Comparison of ENCODE assay signal across 8 cellular contexts in the genomic region with DNA sequence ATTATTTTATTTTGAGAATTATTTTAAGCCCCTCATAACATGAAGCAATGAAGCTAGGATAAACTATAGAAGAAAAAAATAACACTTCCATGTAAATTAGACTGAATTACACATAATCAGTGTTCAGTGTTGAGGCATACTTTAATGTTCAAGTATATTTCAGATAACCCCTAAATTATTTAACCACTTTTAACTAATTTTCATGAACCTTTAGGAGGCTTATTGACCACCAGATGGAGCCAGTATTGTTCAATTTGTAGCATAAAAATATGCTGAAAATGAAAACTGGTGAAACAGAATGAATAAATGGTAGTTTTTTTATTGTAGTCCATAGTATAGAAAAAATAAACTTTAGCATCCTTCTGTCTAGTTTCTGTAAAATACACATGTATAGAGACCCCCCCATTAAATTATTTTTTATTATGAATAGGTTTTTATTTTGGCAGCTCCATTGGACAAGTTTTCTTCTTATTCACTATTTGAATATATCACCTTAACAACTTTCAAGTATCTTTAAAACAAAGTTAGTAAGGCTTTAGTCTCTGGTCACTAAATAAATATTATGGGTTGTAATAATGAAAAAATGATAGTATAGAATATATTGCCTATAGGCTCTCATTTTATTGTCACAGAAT.
A peak's percentile ranks its signal among the peaks of the same experiment; 100 is the strongest.
DNase-seq lines count a peak whose midpoint lies in the region; ATAC-seq and TF ChIP-seq lines count a peak whose summit lies in the region.

No MANE protein-coding gene starts in this region.

- TF ChIP-seq CTCF in left ventricle myocardium inferior (IDR thresholded peaks at IDR 0.05; ENCODE audit: borderline replicate concordance) (peak; percentile 67), uterus (IDR thresholded peaks at IDR 0.05) (peak; percentile 42 to 65 (median 54)), right atrium auricular region (IDR thresholded peaks at IDR 0.05) (peak in 1 of 2 donors; percentile 70)

- H3K27me3 ChIP-seq in left ventricle myocardium inferior (ENCODE audit: low read depth) (no peaks in the 10 kb centered on the region), uterus (no peaks in the 10 kb centered on the region), right atrium auricular region (no peaks in the 10 kb centered on the region)

- H3K36me3 Mint-ChIP-seq in activated naive CD4-positive, alpha-beta T cell treated with anti-CD3 and anti-CD28 coated beads, Interleukin-2, amount 10 ng/mL, durations not matched to agents 7 days and 5 days, result peaks cover 6% of the 10 kb centered on the region

- DNase-seq in left ventricle myocardium inferior (no peak), Right ventricle myocardium superior (no peak), RPMI7951 (ENCODE audit: low read depth) (peak; percentile 42), germinal center (ENCODE audit: low spot score) (peak; percentile 2), uterus (no peak), right atrium auricular region (ENCODE audit: low spot score) (no peak)
- DNase-seq in activated naive CD4-positive, alpha-beta T cell treated with anti-CD3 and anti-CD28 coated beads, Interleukin-2, amount 10 ng/mL, durations not matched to agents 7 days and 5 days, result no peak
- DNase-seq in activated CD4-positive, alpha-beta T cell treated with anti-CD3 and anti-CD28 coated beads, Interleukin-2, amount 50 U/mL, for 1 hour, result no peak

- CTCF ChIA-PET in activated naive CD4-positive, alpha-beta T cell treated with anti-CD3 and anti-CD28 coated beads, Interleukin-2, amount 10 ng/mL, durations not matched to agents 7 days and 5 days (lab: Charles Lee), result interaction anchor here (0.7 to 2.0 kb wide), 3 partner anchors 27 to 524 kb away, joined by 3 to 13 read pairs (median 3); no protein-coding TSS in a partner anchor

- H3K27me3 Mint-ChIP-seq in activated naive CD4-positive, alpha-beta T cell treated with anti-CD3 and anti-CD28 coated beads, Interleukin-2, amount 10 ng/mL, durations not matched to agents 7 days and 5 days, result no peaks in the 10 kb centered on the region

- H3K4me3 ChIP-seq in left ventricle myocardium inferior (no peak overlapping the region), uterus (no peak overlapping the region), right atrium auricular region (no peak overlapping the region)

- H3K4me3 Mint-ChIP-seq in activated naive CD4-positive, alpha-beta T cell treated with anti-CD3 and anti-CD28 coated beads, Interleukin-2, amount 10 ng/mL, durations not matched to agents 7 days and 5 days, result no peak overlapping the region

- H3K36me3 ChIP-seq in left ventricle myocardium inferior (peaks cover 12% of the 10 kb centered on the region), uterus (no peaks in the 10 kb centered on the region), right atrium auricular region (no peaks in the 10 kb centered on the region)

- H3K9me3 ChIP-seq in left ventricle myocardium inferior (replicated peaks) (peaks cover 16% of the 10 kb centered on the region), uterus (no peaks in the 10 kb centered on the region), right atrium auricular region (peaks cover 0 to 15% of the 10 kb centered on the region in 2 donors)

- peaks cover 6% of the 10 kb centered on the region for H3K9me3 Mint-ChIP-seq in activated naive CD4-positive, alpha-beta T cell treated with anti-CD3 and anti-CD28 coated beads, Interleukin-2, amount 10 ng/mL, durations not matched to agents 7 days and 5 days

- no peaks in the 10 kb centered on the region for H3K4me1 Mint-ChIP-seq in activated naive CD4-positive, alpha-beta T cell treated with anti-CD3 and anti-CD28 coated beads, Interleukin-2, amount 10 ng/mL, durations not matched to agents 7 days and 5 days

- intact Hi-C loops in left ventricle myocardium inferior (cut with micrococcal nuclease) (no loop called here), Right ventricle myocardium superior (cut with DNase I) (no loop called here), uterus (cut with DNase I; ENCODE audit: low total_unique reads) (no loop called here)

- no peak for ATAC-seq in Right ventricle myocardium superior (ENCODE audit: poor library complexity)

- TF ChIP-seq POLR2A in uterus (IDR thresholded peaks at IDR 0.05), result no peak

- H3K27ac ChIP-seq in left ventricle myocardium inferior (replicated peaks) (no peak overlapping the region), uterus (no peak overlapping the region), right atrium auricular region (no peak overlapping the region)

- H3K27ac Mint-ChIP-seq in activated naive CD4-positive, alpha-beta T cell treated with anti-CD3 and anti-CD28 coated beads, Interleukin-2, amount 10 ng/mL, durations not matched to agents 7 days and 5 days, result no peak overlapping the region

- H3K4me1 ChIP-seq in left ventricle myocardium inferior (no peaks in the 10 kb centered on the region), uterus (no peaks in the 10 kb centered on the region), right atrium auricular region (no peaks in the 10 kb centered on the region)

Comparison
In these comparisons a context has a peak if more than half of its experiments do, and no peak if none do; other contexts are left out.
1. DNase-seq: peak in RPMI7951 (single experiment) and germinal center (single experiment); none in left ventricle myocardium inferior (single experiment), Right ventricle myocardium superior (single experiment), uterus (0 of 2), activated naive CD4-positive, alpha-beta T cell treated with anti-CD3 and anti-CD28 coated beads, Interleukin-2, amount 10 ng/mL, durations not matched to agents 7 days and 5 days (single experiment), right atrium auricular region (single experiment) and activated CD4-positive, alpha-beta T cell treated with anti-CD3 and anti-CD28 coated beads, Interleukin-2, amount 50 U/mL, for 1 hour (single experiment).